7 cellular contexts compared by ENCODE assay signal in genomic region chr17:6343736-6344135, GRCh38.
"Had no signal": no experiment of that assay in that cellular context is flagged by ENCODE, and none has a peak within 500 bp of the region (broad histone marks: within the 10 kb centered on the region; RNA-seq: fewer than 3 reads in every experiment).

No MANE protein-coding gene starts in this region.

- H3K4me1 ChIP-seq: HAP-1 had no signal

- DNase-seq: GM23248, GOT3, H7, HFFc6 had no signal

- H3K9me3 ChIP-seq: HAP-1 had no signal

- H3K27ac ChIP-seq: GM23248, HL-60 had no signal

- H3K36me3 ChIP-seq: HAP-1 had no signal

- FAIRE-seq: HepG2 had no signal

- H3K4me3 ChIP-seq: GM23248, HAP-1 had no signal
